10 cellular contexts compared by ENCODE assay signal in the genomic region with DNA sequence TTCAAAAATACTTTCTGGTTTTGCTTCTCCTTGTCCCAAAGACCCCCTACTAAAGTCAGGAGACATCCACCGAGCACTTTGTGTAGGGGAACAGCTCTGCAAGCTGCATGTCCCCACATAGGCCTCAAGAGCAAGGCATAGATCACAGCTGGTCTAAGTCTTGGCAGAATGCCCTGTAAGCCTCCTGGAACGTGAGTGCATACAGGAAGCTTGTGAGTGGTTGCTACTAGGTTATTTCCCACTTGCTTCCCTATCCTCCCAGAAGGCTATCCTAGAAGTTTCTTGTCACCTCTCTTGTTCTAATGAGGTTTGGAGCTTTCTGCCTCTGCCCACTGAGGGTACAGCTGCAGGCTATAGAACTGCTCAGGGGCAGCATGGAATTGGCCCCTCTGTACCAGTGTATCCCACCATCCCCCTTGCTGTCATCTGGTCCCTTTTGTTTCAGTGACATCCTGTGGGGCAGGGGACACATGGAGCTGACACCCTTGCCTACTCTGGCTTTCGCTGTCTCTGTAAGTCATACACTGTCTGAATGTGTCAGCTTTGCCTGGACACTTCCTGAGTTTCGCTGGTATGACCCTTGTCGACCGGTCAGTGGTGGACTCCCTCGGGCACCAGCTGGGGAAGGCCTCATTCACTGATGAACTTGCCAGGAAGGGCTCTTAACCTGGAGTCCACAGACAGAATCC. TPM values are rescaled to one million over a fixed set of nuclear protein-coding genes. Genes with fewer than 3 reads are reported as not detected.
DNase-seq lines count a peak whose midpoint lies in the region; ATAC-seq and TF ChIP-seq lines count a peak whose summit lies in the region.
"Had no signal": no experiment of that assay in that cellular context is flagged by ENCODE, and none has a peak within 500 bp of the region (broad histone marks: within the 10 kb centered on the region; RNA-seq: fewer than 3 reads in every experiment).

No MANE protein-coding gene starts in this region.

- H3K9me3 ChIP-seq in right cardiac atrium (ENCODE audit: control insufficient read depth, low read length): no peaks in the 10 kb centered on the region

- peaks cover 4% of the 10 kb centered on the region for H3K27me3 Mint-ChIP-seq in endothelial cell (ENCODE audit: unreplicated experiment)
- peaks cover 32% of the 10 kb centered on the region for H3K27me3 Mint-ChIP-seq in stimulated activated memory B cell treated with anti-CD40 and anti-IgM and Interleukin-4, amounts not matched to agents 10 μg/mL and 1 μg/mL and 100 μg/mL, for 72 hours

- 54% methylated on average over 7 of the region's 7 CpGs for WGBS in right cardiac atrium

- H3K27ac Mint-ChIP-seq in endothelial cell (ENCODE audit: unreplicated experiment): no peak overlapping the region
- H3K27ac Mint-ChIP-seq in stimulated activated memory B cell treated with anti-CD40 and anti-IgM and Interleukin-4, amounts not matched to agents 10 μg/mL and 1 μg/mL and 100 μg/mL, for 72 hours: no peak overlapping the region

- no peaks in the 10 kb centered on the region for H3K36me3 Mint-ChIP-seq in endothelial cell (ENCODE audit: low read depth, unreplicated experiment)
- H3K36me3 Mint-ChIP-seq in stimulated activated memory B cell treated with anti-CD40 and anti-IgM and Interleukin-4, amounts not matched to agents 10 μg/mL and 1 μg/mL and 100 μg/mL, for 72 hours: no peaks in the 10 kb centered on the region

- H3K4me3 ChIP-seq in right cardiac atrium (ENCODE audit: low read length): no peak overlapping the region

- no peak overlapping the region for H3K4me3 Mint-ChIP-seq in endothelial cell (ENCODE audit: unreplicated experiment)
- H3K4me3 Mint-ChIP-seq in stimulated activated memory B cell treated with anti-CD40 and anti-IgM and Interleukin-4, amounts not matched to agents 10 μg/mL and 1 μg/mL and 100 μg/mL, for 72 hours: no peak overlapping the region

- H3K9me3 Mint-ChIP-seq in endothelial cell (ENCODE audit: unreplicated experiment): no peaks in the 10 kb centered on the region
- no peaks in the 10 kb centered on the region for H3K9me3 Mint-ChIP-seq in stimulated activated memory B cell treated with anti-CD40 and anti-IgM and Interleukin-4, amounts not matched to agents 10 μg/mL and 1 μg/mL and 100 μg/mL, for 72 hours

- TF ChIP-seq CTCF in AG09319 (IDR thresholded peaks at IDR 0.05; ENCODE audit: low read depth, low read length): no peak
- TF ChIP-seq CTCF in endothelial cell (IDR thresholded peaks at IDR 0.05; ENCODE audit: unreplicated experiment): no peak

- DNase-seq in AG09319 (ENCODE audit: extremely low read depth, low read depth) (peak; percentile 25), LHCN-M2 (ENCODE audit: low read depth) (peak; percentile 32), RPMI8226 (peak; percentile 47), right cardiac atrium (no peak), activated gamma-delta T cell (lab: John Stamatoyannopoulos, UW) (no peak), endothelial cell (ENCODE audit: low spot score) (no peak)
- no peak for DNase-seq in central memory CD4-positive, alpha-beta T cell

- intact Hi-C loops in right cardiac atrium (cut with DNase I): no loop called here

- no peaks in the 10 kb centered on the region for H3K27me3 ChIP-seq in right cardiac atrium (ENCODE audit: control insufficient read depth, insufficient read depth)

- H3K27ac ChIP-seq in right cardiac atrium (ENCODE audit: low read length): no peak overlapping the region
- H3K27ac ChIP-seq: C4-2B had no signal

- peaks cover 2% of the 10 kb centered on the region for H3K4me1 ChIP-seq in right cardiac atrium (ENCODE audit: control insufficient read depth, insufficient read depth, low read length)

- H3K4me1 Mint-ChIP-seq in endothelial cell (ENCODE audit: unreplicated experiment): peaks cover 22% of the 10 kb centered on the region
- H3K4me1 Mint-ChIP-seq in stimulated activated memory B cell treated with anti-CD40 and anti-IgM and Interleukin-4, amounts not matched to agents 10 μg/mL and 1 μg/mL and 100 μg/mL, for 72 hours: peaks cover 6% of the 10 kb centered on the region

- peak; percentile 45 to 53 for ATAC-seq in right cardiac atrium
- ATAC-seq in stimulated activated memory B cell treated with anti-CD40 and anti-IgM and Interleukin-4, amounts not matched to agents 10 μg/mL and 1 μg/mL and 100 μg/mL, for 72 hours: no peak

RNA-seq across cellular contexts. Expression of a gene that starts 35.6 kb away (rescaled TPM):
- total RNA-seq in LHCN-M2 (2014; rRNA removed) (not detected in 2 replicates), right cardiac atrium (not detected), endothelial cell (ENCODE audit: unreplicated experiment) (not detected)
- polyA plus RNA-seq in LHCN-M2 (2012): not detected
- polyA plus RNA-seq in right cardiac atrium: not detected
- total RNA-seq: T-helper 2 cell treated with Interferon-gamma antibody and Interleukin-4, amounts not matched to agents 100 ng/mL and 5 ng/mL, for 36 hours had no signal

RNA-seq across cellular contexts. Expression of a gene that starts 43.9 kb away (rescaled TPM):
- total RNA-seq in LHCN-M2 (2014; rRNA removed) (not detected in 2 replicates), right cardiac atrium (1 to 10 TPM; 3.6 to 9.3 (median 5.3) TPM), endothelial cell (ENCODE audit: unreplicated experiment) (180 TPM)
- not detected for polyA plus RNA-seq in LHCN-M2 (2012)
- 2.5 TPM for polyA plus RNA-seq in right cardiac atrium
- total RNA-seq: T-helper 2 cell treated with Interferon-gamma antibody and Interleukin-4, amounts not matched to agents 100 ng/mL and 5 ng/mL, for 36 hours had no signal

Comparison
In these comparisons a context has a peak if more than half of its experiments do, and no peak if none do; other contexts are left out.
1. DNase-seq: peak in AG09319 (single experiment), LHCN-M2 (single experiment) and RPMI8226 (single experiment); none in right cardiac atrium (0 of 3), activated gamma-delta T cell (single experiment), endothelial cell (single experiment) and central memory CD4-positive, alpha-beta T cell (single experiment).
2. RNA of a gene that starts 43.9 kb away (total RNA-seq): 180 TPM in endothelial cell (single experiment); 3.6 to 9.3 TPM in right cardiac atrium and not detected in LHCN-M2; every median in the first group is over 10 times any median in the second.